In the genomic region with DNA sequence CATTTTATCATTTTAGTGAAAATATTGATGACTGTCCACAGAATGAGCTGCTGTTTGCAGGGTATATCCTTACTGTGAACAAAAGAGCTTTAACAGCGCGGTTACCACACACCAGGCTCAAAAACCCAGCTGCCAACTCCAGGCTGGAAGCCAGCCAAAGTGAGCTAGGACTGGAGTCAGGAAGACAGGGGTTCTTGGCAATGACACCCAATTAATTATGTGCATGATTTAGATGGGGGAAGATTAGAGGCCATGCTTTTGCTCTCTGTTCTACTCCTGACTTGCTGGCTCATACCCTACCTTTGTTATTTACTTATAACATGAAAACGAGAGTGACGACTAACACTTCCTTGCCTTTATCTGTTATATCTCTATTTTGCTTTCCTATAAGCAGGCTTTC, we compare ENCODE assay signal across 12 cellular contexts. TPM values are rescaled to one million over a fixed set of nuclear protein-coding genes. Genes with fewer than 3 reads are reported as not detected.
A peak's percentile ranks its signal among the peaks of the same experiment; 100 is the strongest.
DNase-seq lines count a peak whose midpoint lies in the region; ATAC-seq and TF ChIP-seq lines count a peak whose summit lies in the region.
"Had no signal": no experiment of that assay in that cellular context is flagged by ENCODE, and none has a peak within 500 bp of the region (broad histone marks: within the 10 kb centered on the region; RNA-seq: fewer than 3 reads in every experiment).

No MANE protein-coding gene starts in this region.

- no peaks in the 10 kb centered on the region for H3K36me3 ChIP-seq in SJCRH30
- H3K36me3 ChIP-seq in naive thymus-derived CD4-positive, alpha-beta T cell (ENCODE audit: control insufficient read depth in 2 of 3, insufficient read depth in 3 of 3, low read length in 3 of 3), result no peaks in the 10 kb centered on the region
- H3K36me3 ChIP-seq: WERI-Rb-1 had no signal

- no peak overlapping the region for H3K27ac ChIP-seq in SJCRH30
- no peak overlapping the region for H3K27ac ChIP-seq in foreskin keratinocyte
- no peak overlapping the region for H3K27ac ChIP-seq in naive thymus-derived CD4-positive, alpha-beta T cell (ENCODE audit: low read depth, low read length)
- H3K27ac ChIP-seq: WERI-Rb-1 had no signal

- H3K4me3 ChIP-seq in SJCRH30, result no peak overlapping the region
- H3K4me3 ChIP-seq in naive thymus-derived CD4-positive, alpha-beta T cell (ENCODE audit: low read length), result no peak overlapping the region

- H3K27me3 Mint-ChIP-seq in progenitor cell of endocrine pancreas, result no peaks in the 10 kb centered on the region
- H3K27me3 Mint-ChIP-seq in naive thymus-derived CD4-positive, alpha-beta T cell, result no peaks in the 10 kb centered on the region
- H3K27me3 Mint-ChIP-seq: memory B cell had no signal

- CTCF ChIA-PET in naive thymus-derived CD4-positive, alpha-beta T cell (lab: Charles Lee), result interaction anchor here (0.6 kb wide), 1 partner anchor 53 kb away, joined by 3 read pairs; no protein-coding TSS in a partner anchor

- peaks cover 7% of the 10 kb centered on the region for H3K4me1 ChIP-seq in SJCRH30
- H3K4me1 ChIP-seq in foreskin keratinocyte, result no peaks in the 10 kb centered on the region
- H3K4me1 ChIP-seq in naive thymus-derived CD4-positive, alpha-beta T cell (ENCODE audit: control insufficient read depth in 2 of 2, insufficient read depth in 2 of 2, low read length in 2 of 2), result no peaks in the 10 kb centered on the region

- H3K4me1 Mint-ChIP-seq in progenitor cell of endocrine pancreas (ENCODE audit: low read depth), result no peaks in the 10 kb centered on the region
- no peaks in the 10 kb centered on the region for H3K4me1 Mint-ChIP-seq in naive thymus-derived CD4-positive, alpha-beta T cell
- H3K4me1 Mint-ChIP-seq: memory B cell had no signal

- intact Hi-C loops in naive thymus-derived CD4-positive, alpha-beta T cell (cut with micrococcal nuclease), result no loop called here

- no peak for TF ChIP-seq CTCF in progenitor cell of endocrine pancreas (IDR thresholded peaks at IDR 0.05; ENCODE audit: unreplicated experiment)
- no peak for TF ChIP-seq CTCF in foreskin keratinocyte (conservative IDR thresholded peaks at IDR 0.05)

- ATAC-seq in foreskin keratinocyte (no peak), GM18502 (IDR thresholded peaks at IDR 0.05; ENCODE audit: poor library complexity, unreplicated experiment) (no peak)
- ATAC-seq in naive thymus-derived CD4-positive, alpha-beta T cell, result no peak

- H3K9me3 ChIP-seq in SJCRH30 (replicated peaks), result 0 out of 2 replicates have a peak, but pooled peaks cover 2% of the 10 kb centered on the region
- H3K9me3 ChIP-seq in naive thymus-derived CD4-positive, alpha-beta T cell (ENCODE audit: control insufficient read depth in 2 of 3, low read length in 3 of 3), result no peaks in the 10 kb centered on the region

- no peak overlapping the region for H3K4me3 Mint-ChIP-seq in progenitor cell of endocrine pancreas (ENCODE audit: low read depth)
- H3K4me3 Mint-ChIP-seq in naive thymus-derived CD4-positive, alpha-beta T cell, result no peak overlapping the region
- H3K4me3 Mint-ChIP-seq: memory B cell had no signal

- peak; percentile 76 for DNase-seq in D341Med (ENCODE audit: low spot score)
- peak; percentile 94 for DNase-seq in NCI-H2029 (lab: John Stamatoyannopoulos, UW)
- peak; percentile 91 to 97 for DNase-seq in SJCRH30
- peak; percentile 18 for DNase-seq in iris pigment epithelial cell (ENCODE audit: low read depth)
- no peak for DNase-seq in progenitor cell of endocrine pancreas (ENCODE audit: low spot score, unreplicated experiment)
- no peak for DNase-seq in foreskin keratinocyte
- DNase-seq in naive thymus-derived CD4-positive, alpha-beta T cell, result no peak
- DNase-seq: NCI-H1930, WERI-Rb-1 had no signal

- POLR2A ChIA-PET in naive thymus-derived CD4-positive, alpha-beta T cell (lab: Charles Lee), result interaction anchor here (0.5 to 1.0 kb wide), 2 partner anchors 13 to 383 kb away, joined by 3 to 4 read pairs; no protein-coding TSS in a partner anchor

- H3K9me3 Mint-ChIP-seq in progenitor cell of endocrine pancreas (ENCODE audit: low read depth), result no peaks in the 10 kb centered on the region
- no peaks in the 10 kb centered on the region for H3K9me3 Mint-ChIP-seq in naive thymus-derived CD4-positive, alpha-beta T cell
- H3K9me3 Mint-ChIP-seq: activated naive CD4-positive, alpha-beta T cell treated with anti-CD3 and anti-CD28 coated beads, Interleukin-2, amount 50 U/mL, for 72 hours; memory B cell had no signal

- H3K27me3 ChIP-seq in SJCRH30 (no peaks in the 10 kb centered on the region), foreskin keratinocyte (no peaks in the 10 kb centered on the region)
- no peaks in the 10 kb centered on the region for H3K27me3 ChIP-seq in naive thymus-derived CD4-positive, alpha-beta T cell (ENCODE audit: control insufficient read depth in 2 of 2, insufficient read depth in 2 of 2, low read length in 2 of 2)

- no peaks in the 10 kb centered on the region for H3K36me3 Mint-ChIP-seq in progenitor cell of endocrine pancreas (ENCODE audit: insufficient read depth)
- H3K36me3 Mint-ChIP-seq in naive thymus-derived CD4-positive, alpha-beta T cell, result no peaks in the 10 kb centered on the region
- H3K36me3 Mint-ChIP-seq: activated naive CD4-positive, alpha-beta T cell treated with anti-CD3 and anti-CD28 coated beads, Interleukin-2, amount 50 U/mL, for 72 hours; memory B cell had no signal

- no peak overlapping the region for H3K27ac Mint-ChIP-seq in progenitor cell of endocrine pancreas
- peak overlapping the region in 1 of 9 donors; percentile 55 for H3K27ac Mint-ChIP-seq in naive thymus-derived CD4-positive, alpha-beta T cell
- H3K27ac Mint-ChIP-seq: activated naive CD4-positive, alpha-beta T cell treated with anti-CD3 and anti-CD28 coated beads, Interleukin-2, amount 50 U/mL, for 72 hours; memory B cell had no signal

RNA-seq across cellular contexts. Expression of a gene that starts 10.5 kb away (rescaled TPM):
- total RNA-seq in SJCRH30 (2014; rRNA removed; shearing (Covaris generic)), result 15.5 and 19.7 TPM in 2 replicates
- total RNA-seq in progenitor cell of endocrine pancreas, result 29.8 and 34.2 TPM in 2 replicates
- total RNA-seq in foreskin keratinocyte, result 7.3 and 8.9 TPM in 2 replicates
- 2.5 and 2.9 TPM in 2 replicates for polyA plus RNA-seq in foreskin keratinocyte
- 100 to 1,000 TPM in 2 of 5 experiments, 10 to 100 TPM in 3; 27.9 to 208 (median 76.5) TPM for total RNA-seq in naive thymus-derived CD4-positive, alpha-beta T cell
- polyA plus RNA-seq in naive thymus-derived CD4-positive, alpha-beta T cell, result 10 to 100 TPM; 24.8 to 37.1 TPM

Comparison
In these comparisons a context has a peak if more than half of its experiments do, and no peak if none do; other contexts are left out.
1. DNase-seq: peak in D341Med (single experiment), NCI-H2029 (single experiment), SJCRH30 (2 of 2) and iris pigment epithelial cell (single experiment); none in progenitor cell of endocrine pancreas (single experiment), foreskin keratinocyte (0 of 2) and naive thymus-derived CD4-positive, alpha-beta T cell (0 of 9).